14 cellular contexts compared by ENCODE assay signal in genomic region chr3:10299175-10299574, GRCh38. TPM values are rescaled to one million over a fixed set of nuclear protein-coding genes. Genes with fewer than 3 reads are reported as not detected.
A peak's percentile ranks its signal among the peaks of the same experiment; 100 is the strongest.
DNase-seq lines count a peak whose midpoint lies in the region; ATAC-seq and TF ChIP-seq lines count a peak whose summit lies in the region.
"Had no signal": no experiment of that assay in that cellular context is flagged by ENCODE, and none has a peak within 500 bp of the region (broad histone marks: within the 10 kb centered on the region; RNA-seq: fewer than 3 reads in every experiment).

No MANE protein-coding gene starts in this region.

- H3K4me1 Mint-ChIP-seq in endothelial cell (ENCODE audit: unreplicated experiment) = peaks cover 22% of the 10 kb centered on the region
- peaks cover 16 to 20% of the 10 kb centered on the region in 2 donors for H3K4me1 Mint-ChIP-seq in stimulated activated naive B cell treated with anti-CD40 and anti-IgM and Interleukin-4, amounts not matched to agents 10 μg/mL and 1 μg/mL and 100 μg/mL, for 72 hours

- peaks cover 4% of the 10 kb centered on the region for H3K27me3 Mint-ChIP-seq in endothelial cell (ENCODE audit: unreplicated experiment)
- H3K27me3 Mint-ChIP-seq in stimulated activated naive B cell treated with anti-CD40 and anti-IgM and Interleukin-4, amounts not matched to agents 10 μg/mL and 1 μg/mL and 100 μg/mL, for 72 hours = no peaks in the 10 kb centered on the region

- H3K9me3 Mint-ChIP-seq in activated naive CD4-positive, alpha-beta T cell treated with anti-CD3 and anti-CD28 coated beads, Interleukin-2, amount 50 U/mL, for 72 hours = no peaks in the 10 kb centered on the region
- no peaks in the 10 kb centered on the region for H3K9me3 Mint-ChIP-seq in endothelial cell (ENCODE audit: unreplicated experiment)
- H3K9me3 Mint-ChIP-seq in stimulated activated naive B cell treated with anti-CD40 and anti-IgM and Interleukin-4, amounts not matched to agents 10 μg/mL and 1 μg/mL and 100 μg/mL, for 72 hours = no peaks in the 10 kb centered on the region

- H3K4me1 ChIP-seq in RWPE2 (ENCODE audit: insufficient read depth, poor library complexity, severe bottlenecking) = no peaks in the 10 kb centered on the region
- H3K4me1 ChIP-seq in HAP-1 = no peaks in the 10 kb centered on the region
- H3K4me1 ChIP-seq: breast epithelium had no signal

- peaks cover 9 to 15% of the 10 kb centered on the region in 2 donors for H3K36me3 Mint-ChIP-seq in activated naive CD4-positive, alpha-beta T cell treated with anti-CD3 and anti-CD28 coated beads, Interleukin-2, amount 50 U/mL, for 72 hours
- peaks cover 53% of the 10 kb centered on the region for H3K36me3 Mint-ChIP-seq in endothelial cell (ENCODE audit: low read depth, unreplicated experiment)
- H3K36me3 Mint-ChIP-seq in stimulated activated naive B cell treated with anti-CD40 and anti-IgM and Interleukin-4, amounts not matched to agents 10 μg/mL and 1 μg/mL and 100 μg/mL, for 72 hours = peaks cover 42 to 52% of the 10 kb centered on the region in 2 donors

- no peaks in the 10 kb centered on the region for H3K9me3 ChIP-seq in RWPE2 (ENCODE audit: severe bottlenecking)
- no peaks in the 10 kb centered on the region for H3K9me3 ChIP-seq in HAP-1
- H3K9me3 ChIP-seq: breast epithelium, left ventricle myocardium inferior had no signal

- peak overlapping the region; percentile 87 to 95 for H3K27ac Mint-ChIP-seq in activated naive CD4-positive, alpha-beta T cell treated with anti-CD3 and anti-CD28 coated beads, Interleukin-2, amount 50 U/mL, for 72 hours
- peak overlapping the region; percentile 42 for H3K27ac Mint-ChIP-seq in endothelial cell (ENCODE audit: unreplicated experiment)
- peak overlapping the region; percentile 84 for H3K27ac Mint-ChIP-seq in stimulated activated naive B cell treated with anti-CD40 and anti-IgM and Interleukin-4, amounts not matched to agents 10 μg/mL and 1 μg/mL and 100 μg/mL, for 72 hours

- H3K27me3 ChIP-seq in RWPE2 (ENCODE audit: insufficient read depth, poor library complexity, severe bottlenecking) = no peaks in the 10 kb centered on the region
- no peaks in the 10 kb centered on the region for H3K27me3 ChIP-seq in HAP-1 (ENCODE audit: low read depth)
- H3K27me3 ChIP-seq: breast epithelium had no signal

- H3K27ac ChIP-seq in RWPE2 (ENCODE audit: poor library complexity, severe bottlenecking) = no peak overlapping the region
- H3K27ac ChIP-seq: left ventricle myocardium inferior had no signal

- in situ Hi-C loops in HAP-1 (cut with MboI; ENCODE audit: low sequenced_read_pairs) = no loop called here

- H3K4me3 ChIP-seq in RWPE2 (ENCODE audit: severe bottlenecking) = no peak overlapping the region
- H3K4me3 ChIP-seq in HAP-1 = no peak overlapping the region
- H3K4me3 ChIP-seq: breast epithelium, left ventricle myocardium inferior had no signal

- TF ChIP-seq CTCF in RWPE2 (IDR thresholded peaks at IDR 0.05; ENCODE audit: poor library complexity, severe bottlenecking) (peak; percentile 13), endothelial cell (IDR thresholded peaks at IDR 0.05; ENCODE audit: unreplicated experiment) (no peak)

- H3K36me3 ChIP-seq in RWPE2 (ENCODE audit: low read depth) = peaks cover 54% of the 10 kb centered on the region
- peaks cover 54% of the 10 kb centered on the region for H3K36me3 ChIP-seq in HAP-1 (replicated peaks)
- H3K36me3 ChIP-seq: breast epithelium had no signal

- ATAC-seq in activated naive CD4-positive, alpha-beta T cell treated with anti-CD3 and anti-CD28 coated beads, Interleukin-2, amount 50 U/mL, for 72 hours = no peak
- ATAC-seq in RWPE2 (ENCODE audit: low read depth) (no peak), GM21360 (IDR thresholded peaks at IDR 0.05; ENCODE audit: unreplicated experiment) (no peak)
- ATAC-seq in stimulated activated naive B cell treated with anti-CD40 and anti-IgM and Interleukin-4, amounts not matched to agents 10 μg/mL and 1 μg/mL and 100 μg/mL, for 72 hours (replicated peaks) = no peak

- DNase-seq in activated naive CD4-positive, alpha-beta T cell treated with anti-CD3 and anti-CD28 coated beads, Interleukin-2, amount 50 U/mL, for 72 hours (ENCODE audit: low spot score in 2 of 2) = no peak
- no peak for DNase-seq in activated naive CD4-positive, alpha-beta T cell treated with Interleukin-2 at 50 U/mL for 16 hours
- DNase-seq in RWPE2 (ENCODE audit: low spot score) (no peak), endothelial cell (ENCODE audit: low spot score) (no peak), HAP-1 (ENCODE audit: low spot score in 2 of 2) (no peak), nucleus accumbens (lab: John Stamatoyannopoulos, UW) (no peak)
- no peak for DNase-seq in stimulated activated naive B cell treated with anti-CD40 and anti-IgM and Interleukin-4, amounts not matched to agents 10 μg/mL and 1 μg/mL and 100 μg/mL, for 72 hours
- DNase-seq: left ventricle myocardium inferior, NCI-H1930, RPMI8226, trophoblast cell had no signal

- H3K4me3 Mint-ChIP-seq in endothelial cell (ENCODE audit: unreplicated experiment) = peak overlapping the region; percentile 73
- H3K4me3 Mint-ChIP-seq in stimulated activated naive B cell treated with anti-CD40 and anti-IgM and Interleukin-4, amounts not matched to agents 10 μg/mL and 1 μg/mL and 100 μg/mL, for 72 hours = peak overlapping the region in 1 of 2 donors; percentile 15

RNA-seq across cellular contexts. Expression of gene GHRL, which starts 6.4 kb away (rescaled TPM):
- not detected for total RNA-seq in activated naive CD4-positive, alpha-beta T cell treated with anti-CD3 and anti-CD28 coated beads, Interleukin-2, amount 50 U/mL, for 72 hours
- 0.62 TPM for total RNA-seq in endothelial cell (ENCODE audit: unreplicated experiment)
- total RNA-seq: fibroblast of lung had no signal

RNA-seq across cellular contexts. Expression of gene SEC13, which starts 21.7 kb away (rescaled TPM):
- total RNA-seq in activated naive CD4-positive, alpha-beta T cell treated with anti-CD3 and anti-CD28 coated beads, Interleukin-2, amount 50 U/mL, for 72 hours = 100 to 1,000 TPM in 1 of 2 donors, 10 to 100 TPM in 1; 91.9 to 113 TPM
- total RNA-seq in endothelial cell (ENCODE audit: unreplicated experiment) = 367 TPM

RNA-seq across cellular contexts. Expression of gene TATDN2, which starts 50.9 kb away (rescaled TPM):
- 10 to 100 TPM; 40.8 to 56.3 TPM for total RNA-seq in activated naive CD4-positive, alpha-beta T cell treated with anti-CD3 and anti-CD28 coated beads, Interleukin-2, amount 50 U/mL, for 72 hours
- 41.2 TPM for total RNA-seq in endothelial cell (ENCODE audit: unreplicated experiment)
